Comparison of ENCODE assay signal across 18 cellular contexts in genomic region chr2:218999881-219000568, GRCh38. TPM values are rescaled to one million over a fixed set of nuclear protein-coding genes. Genes with fewer than 3 reads are reported as not detected.
DNase-seq lines count a peak whose midpoint lies in the region; ATAC-seq and TF ChIP-seq lines count a peak whose summit lies in the region.
"Had no signal": no experiment of that assay in that cellular context is flagged by ENCODE, and none has a peak within 500 bp of the region (broad histone marks: within the 10 kb centered on the region; RNA-seq: fewer than 3 reads in every experiment).

No MANE protein-coding gene starts in this region.

- intact Hi-C loops in left cardiac atrium (cut with DNase I) = loop anchor here in 1 of 2 donors (10.0 kb wide), 1 partner anchor 155 kb away; no protein-coding TSS in a partner anchor

- H3K4me3 ChIP-seq in coronary artery = no peak overlapping the region
- H3K4me3 ChIP-seq: heart right ventricle had no signal

- TF ChIP-seq CTCF in coronary artery (IDR thresholded peaks at IDR 0.05) = no peak

- no peak overlapping the region for H3K27ac ChIP-seq in coronary artery
- H3K27ac ChIP-seq: heart right ventricle had no signal

- ATAC-seq in left cardiac atrium = no peak
- ATAC-seq: heart right ventricle; lower lobe of right lung; stimulated activated memory B cell treated with anti-CD40 and anti-IgM and Interleukin-4, amounts not matched to agents 10 μg/mL and 1 μg/mL and 100 μg/mL, for 72 hours had no signal

- DNase-seq in DMS79 treated with DMSO at 0.1 percent for 48 hours (lab: John Stamatoyannopoulos, UW) = peak; percentile 74
- DNase-seq in NCI-H1694 treated with DMSO at 0.1 percent for 48 hours (lab: John Stamatoyannopoulos, UW) = peak; percentile 96
- peak; percentile 94 for DNase-seq in NCI-H82 (lab: John Stamatoyannopoulos, UW)
- DNase-seq in left kidney (ENCODE audit: low read depth, low spot score) = peak; percentile 56
- no peak for DNase-seq in coronary artery (ENCODE audit: low spot score)
- DNase-seq in left cardiac atrium = no peak
- DNase-seq in AG20443 (ENCODE audit: low spot score) = no peak
- no peak for DNase-seq in D341Med (ENCODE audit: low spot score)
- DNase-seq: activated B cell treated with CpG ODN at 0.5 μM for 24 hours; activated T-cell treated with anti-CD3 and anti-CD28 coated beads for 4 hours; aorta; effector CD8-positive, alpha-beta T cell; heart right ventricle; lower lobe of right lung; SIG-M5; stimulated activated CD4-positive, alpha-beta T cell treated with anti-CD3 and anti-CD28 coated beads, Interleukin-2, amount 100 ng/mL, for 24 hours had no signal

RNA-seq across cellular contexts. Expression of gene CRYBA2, which starts 6.8 kb away (rescaled TPM):
- total RNA-seq in left cardiac atrium = not detected
- total RNA-seq: activated B cell treated with CpG ODN at 0.5 μM for 24 hours, aorta, B cell, heart right ventricle, lower lobe of right lung had no signal

RNA-seq across cellular contexts. Expression of gene FEV, which starts 15.0 kb away (rescaled TPM):
- total RNA-seq in left cardiac atrium = not detected
- total RNA-seq: activated B cell treated with CpG ODN at 0.5 μM for 24 hours, aorta, B cell, heart right ventricle, lower lobe of right lung had no signal

RNA-seq across cellular contexts. Expression of gene CDK5R2, which starts 40.6 kb away (rescaled TPM):
- not detected for total RNA-seq in left cardiac atrium
- total RNA-seq: activated B cell treated with CpG ODN at 0.5 μM for 24 hours, aorta, B cell, lower lobe of right lung had no signal

RNA-seq across cellular contexts. Expression of gene CFAP65, which starts 41.3 kb away (rescaled TPM):
- total RNA-seq in left cardiac atrium = not detected
- total RNA-seq: activated B cell treated with CpG ODN at 0.5 μM for 24 hours, aorta, B cell, heart right ventricle had no signal

Comparison
In these comparisons a context has a peak if more than half of its experiments do, and no peak if none do; other contexts are left out.
1. DNase-seq: peak in DMS79 treated with DMSO at 0.1 percent for 48 hours (single experiment), NCI-H1694 treated with DMSO at 0.1 percent for 48 hours (single experiment), NCI-H82 (single experiment) and left kidney (single experiment); none in coronary artery (single experiment), left cardiac atrium (single experiment), AG20443 (single experiment) and D341Med (single experiment).